ENCODE assay signal across 16 cellular contexts in genomic region chr3:142065344-142065743, GRCh38.
DNase-seq lines count a peak whose midpoint lies in the region; ATAC-seq, FAIRE-seq and TF ChIP-seq lines count a peak whose summit lies in the region.
"Had no signal": no experiment of that assay in that cellular context is flagged by ENCODE, and none has a peak within 500 bp of the region (broad histone marks: within the 10 kb centered on the region; RNA-seq: fewer than 3 reads in every experiment).

No MANE protein-coding gene starts in this region.

- FAIRE-seq in K562 (lab: Jason Lieb, UNC), result no peak

- H3K9me3 ChIP-seq in HUES48 (ENCODE audit: control insufficient read depth, insufficient read depth, low read length) (no peaks in the 10 kb centered on the region), K562 (replicated peaks; ENCODE audit: control insufficient read depth, insufficient read depth, low read depth, low read length) (no peaks in the 10 kb centered on the region), iPS-20b (ENCODE audit: insufficient read depth, low read depth, low read length) (no peaks in the 10 kb centered on the region)
- H3K9me3 ChIP-seq: BLaER1, Caco-2 had no signal

- H3K36me3 ChIP-seq in HUES48 (ENCODE audit: control insufficient read depth, insufficient read depth, low read length) (no peaks in the 10 kb centered on the region), K562 (ENCODE audit: control insufficient read depth, insufficient read depth, low read length) (no peaks in the 10 kb centered on the region), iPS-20b (ENCODE audit: insufficient read depth, low read depth, low read length) (no peaks in the 10 kb centered on the region), H7 (replicated peaks; ENCODE audit: control insufficient read depth, insufficient read depth, low read length) (no peaks in the 10 kb centered on the region)
- H3K36me3 ChIP-seq: BLaER1 had no signal

- no peaks in the 10 kb centered on the region for H3K4me1 Mint-ChIP-seq in activated CD4-positive, alpha-beta memory T cell treated with anti-CD3 and anti-CD28 coated beads, Interleukin-2, amount 10 ng/mL, durations not matched to agents 7 days and 5 days

- H3K4me2 ChIP-seq in K562 (ENCODE audit: insufficient read depth, low read length), result no peak overlapping the region
- H3K4me2 ChIP-seq: BLaER1 had no signal

- no peaks in the 10 kb centered on the region for H3K9me3 Mint-ChIP-seq in activated CD4-positive, alpha-beta memory T cell treated with anti-CD3 and anti-CD28 coated beads, Interleukin-2, amount 10 ng/mL, durations not matched to agents 7 days and 5 days
- H3K9me3 Mint-ChIP-seq: CD8-positive, alpha-beta memory T cell had no signal

- intact Hi-C loops in K562 (cut with micrococcal nuclease), result no loop called here

- H3K27me3 ChIP-seq in HUES48 (ENCODE audit: control insufficient read depth, insufficient read depth, low read length), result no peaks in the 10 kb centered on the region
- H3K27me3 ChIP-seq in K562 (ENCODE audit: control insufficient read depth in 2 of 2, insufficient read depth in 2 of 2, low read length in 2 of 2), result no peaks in the 10 kb centered on the region
- no peaks in the 10 kb centered on the region for H3K27me3 ChIP-seq in iPS-20b (ENCODE audit: insufficient read depth, low read length)
- no peaks in the 10 kb centered on the region for H3K27me3 ChIP-seq in H7 (ENCODE audit: control insufficient read depth, insufficient read depth, low read length)
- H3K27me3 ChIP-seq: BLaER1 had no signal

- ATAC-seq in K562 (peak; percentile 54; the same call in 2 of the 3 replicates), HG03442 (IDR thresholded peaks at IDR 0.05; ENCODE audit: unreplicated experiment) (no peak)

- TF ChIP-seq CTCF in K562 (IDR thresholded peaks at IDR 0.05 in 2 of 3, conservative IDR thresholded peaks at IDR 0.05 in 1 of 3; ENCODE audit: insufficient read depth in 2 of 3, low read depth in 1 of 3, low read length in 3 of 3), result no peak

- peak overlapping the region; percentile 90 for H3K27ac ChIP-seq in HUES48 (ENCODE audit: low read depth, low read length)
- H3K27ac ChIP-seq in K562 (ENCODE audit: extremely low read depth, low read depth, low read length), result no peak overlapping the region
- peak overlapping the region; percentile 34 for H3K27ac ChIP-seq in iPS-20b (ENCODE audit: low read length)
- H3K27ac ChIP-seq: BLaER1 had no signal

- H3K4me3 ChIP-seq in HUES48 (ENCODE audit: low read depth, low read length) (no peak overlapping the region), K562 (no peak overlapping the region), iPS-20b (ENCODE audit: low read length) (no peak overlapping the region), H7 (ENCODE audit: insufficient read depth, low read depth, low read length) (no peak overlapping the region)
- H3K4me3 ChIP-seq: BLaER1 had no signal

- DNase-seq in ELF-1 (ENCODE audit: low read depth, low spot score) (peak; percentile 31), K562 (ENCODE audit: extremely low read depth in 1 of 4, low spot score in 3 of 4) (no peak), dedifferentiated amniotic fluid mesenchymal stem cell (ENCODE audit: extremely low spot score) (no peak), H7 (no peak)
- no peak for DNase-seq in activated CD4-positive, alpha-beta memory T cell treated with anti-CD3 and anti-CD28 coated beads, Interleukin-2, amount 10 ng/mL, durations not matched to agents 7 days and 5 days
- DNase-seq: 8988T; AML-193; Caco-2; CD8-positive, alpha-beta memory T cell; DND-41; GOT3; KBM-7 had no signal

- TF ChIP-seq POLR2A in K562 (conservative IDR thresholded peaks at IDR 0.05), result no peak

- POLR2A ChIA-PET in K562 (lab: Yijun Ruan, JAX), result no interaction called here
- POLR2A ChIA-PET in activated CD4-positive, alpha-beta memory T cell treated with anti-CD3 and anti-CD28 coated beads, Interleukin-2, amount 10 ng/mL, durations not matched to agents 7 days and 5 days (lab: Charles Lee), result no interaction called here

- TF ChIP-seq RAD21 in K562 (CRISPR knock-in tag; conservative IDR thresholded peaks at IDR 0.05 in 1 of 2, IDR thresholded peaks at IDR 0.05 in 1 of 2), result no peak

- TF ChIP-seq EP300 in K562 (IDR thresholded peaks at IDR 0.05; ENCODE audit: low read length), result no peak

- H3K79me2 ChIP-seq in K562 (ENCODE audit: control insufficient read depth, insufficient read depth, low read length), result no peaks in the 10 kb centered on the region

- CTCF ChIA-PET in K562 (lab: Yijun Ruan, JAX; ENCODE audit: low intra/inter-chr PET ratio), result no interaction called here
- CTCF ChIA-PET in activated CD4-positive, alpha-beta memory T cell treated with anti-CD3 and anti-CD28 coated beads, Interleukin-2, amount 10 ng/mL, durations not matched to agents 7 days and 5 days (lab: Charles Lee), result no interaction called here

- WGBS in K562 (ENCODE audit: insufficient coverage, low coverage, missing lambda C conversion rate), result 65% methylated on average over 7 of the region's 7 CpGs

- no peaks in the 10 kb centered on the region for H3K9me1 ChIP-seq in K562 (ENCODE audit: control insufficient read depth, insufficient read depth, low read length)

- in situ Hi-C loops in K562 (cut with MboI), result no loop called here

- H3K4me1 ChIP-seq in HUES48 (ENCODE audit: control insufficient read depth, insufficient read depth, low read length), result peaks cover 41% of the 10 kb centered on the region
- H3K4me1 ChIP-seq in K562 (replicated peaks in 1 of 2; ENCODE audit: control insufficient read depth in 2 of 2, insufficient read depth in 2 of 2, low read length in 2 of 2), result no peaks in the 10 kb centered on the region
- peaks cover 37% of the 10 kb centered on the region; the same call in 1 of the 2 replicates for H3K4me1 ChIP-seq in iPS-20b (ENCODE audit: insufficient read depth, low read length)
- H3K4me1 ChIP-seq: BLaER1, Caco-2 had no signal

- H3K9ac ChIP-seq in HUES48 (ENCODE audit: low read depth, low read length) (no peak overlapping the region), K562 (ENCODE audit: insufficient read depth in 1 of 2, low read depth in 2 of 2, low read length in 2 of 2) (no peak overlapping the region), iPS-20b (ENCODE audit: low read depth, low read length) (peak overlapping the region; percentile 26; the same call in 1 of the 2 replicates)
- H3K9ac ChIP-seq: BLaER1 had no signal

- H3K36me3 Mint-ChIP-seq in activated CD4-positive, alpha-beta memory T cell treated with anti-CD3 and anti-CD28 coated beads, Interleukin-2, amount 10 ng/mL, durations not matched to agents 7 days and 5 days (ENCODE audit: low read depth), result no peaks in the 10 kb centered on the region

- no peaks in the 10 kb centered on the region for H4K20me1 ChIP-seq in K562 (replicated peaks; ENCODE audit: control insufficient read depth, insufficient read depth, low read length)
- H4K20me1 ChIP-seq: BLaER1 had no signal

- BruUV-seq in K562 (replicated peaks; lab: Mats Ljungman, UMichigan), result no TSS peak

- H2AFZ ChIP-seq in K562 (ENCODE audit: low read depth, low read length), result no peak overlapping the region

- H3K27me3 Mint-ChIP-seq in activated CD4-positive, alpha-beta memory T cell treated with anti-CD3 and anti-CD28 coated beads, Interleukin-2, amount 10 ng/mL, durations not matched to agents 7 days and 5 days, result no peaks in the 10 kb centered on the region
- H3K27me3 Mint-ChIP-seq: CD8-positive, alpha-beta memory T cell had no signal

- H3K4me3 Mint-ChIP-seq in activated CD4-positive, alpha-beta memory T cell treated with anti-CD3 and anti-CD28 coated beads, Interleukin-2, amount 10 ng/mL, durations not matched to agents 7 days and 5 days, result no peak overlapping the region
- H3K4me3 Mint-ChIP-seq: CD8-positive, alpha-beta memory T cell had no signal

- no peak overlapping the region for H3K27ac Mint-ChIP-seq in activated CD4-positive, alpha-beta memory T cell treated with anti-CD3 and anti-CD28 coated beads, Interleukin-2, amount 10 ng/mL, durations not matched to agents 7 days and 5 days
- H3K27ac Mint-ChIP-seq: CD8-positive, alpha-beta memory T cell had no signal

TF ChIP-seq in K562, 482 proteins besides CTCF, POLR2A, EP300 and RAD21:
- no peak for TF ChIP-seq AFF1 (IDR thresholded peaks at IDR 0.05; ENCODE audit: low read depth in 1 of 2, partially characterized antibody in 2 of 2)
- no peak for TF ChIP-seq ZBTB17 (CRISPR knock-in tag; IDR thresholded peaks at IDR 0.05)
- no peak for TF ChIP-seq POLR2H (tag; IDR thresholded peaks at IDR 0.05; ENCODE audit: low read depth)
- TF ChIP-seq CEBPB (tag; IDR thresholded peaks at IDR 0.05), result 0 out of 2 replicates have a peak, but pooled peaks have one; percentile 55
